Comparison of ENCODE assay signal across 15 cellular contexts in genomic region chr16:81657224-81657623, GRCh38.
DNase-seq lines count a peak whose midpoint lies in the region; ATAC-seq and TF ChIP-seq lines count a peak whose summit lies in the region.
"Had no signal": no experiment of that assay in that cellular context is flagged by ENCODE, and none has a peak within 500 bp of the region (broad histone marks: within the 10 kb centered on the region; RNA-seq: fewer than 3 reads in every experiment).

No MANE protein-coding gene starts in this region.

- no peak overlapping the region for H3K4me3 Mint-ChIP-seq in activated CD4-positive, alpha-beta T cell treated with anti-CD3 and anti-CD28 coated beads for 36 hours
- no peak overlapping the region for H3K4me3 Mint-ChIP-seq in activated CD4-positive, alpha-beta T cell treated with anti-CD3 and anti-CD28 coated beads, Interleukin-2, amount 10 ng/mL, durations not matched to agents 7 days and 5 days
- H3K4me3 Mint-ChIP-seq in dendritic cell treated with granulocyte-macrophage colony-stimulating factor and Interleukin-4, amounts not matched to agents 40 ng/mL and 50 ng/mL, for 4 days, result no peak overlapping the region
- H3K4me3 Mint-ChIP-seq: CD8-positive, alpha-beta memory T cell; neural crest cell had no signal

- no peak for DNase-seq in activated CD4-positive, alpha-beta T cell treated with anti-CD3 and anti-CD28 coated beads for 36 hours
- no peak for DNase-seq in activated CD4-positive, alpha-beta T cell treated with anti-CD3 and anti-CD28 coated beads, Interleukin-2, amount 10 ng/mL, durations not matched to agents 7 days and 5 days
- DNase-seq in tibial nerve (ENCODE audit: low spot score in 2 of 2) (no peak), glomerular visceral epithelial cell (ENCODE audit: extremely low spot score) (no peak), AG08395 (ENCODE audit: low spot score) (no peak)
- DNase-seq: 8988T; activated CD4-positive, alpha-beta T cell treated with anti-CD3 and anti-CD28 coated beads, Interleukin-2, amount 50 U/mL, for 48 hours; activated effector memory CD4-positive, alpha-beta T cell treated with Interleukin-2 at 50 U/mL for 16 hours; CD8-positive, alpha-beta memory T cell had no signal

- intact Hi-C loops in activated CD4-positive, alpha-beta T cell treated with anti-CD3 and anti-CD28 coated beads for 36 hours (cut with DNase I, micrococcal nuclease), result no loop called here
- intact Hi-C loops in dendritic cell treated with granulocyte-macrophage colony-stimulating factor and Interleukin-4, amounts not matched to agents 40 ng/mL and 50 ng/mL, for 4 days (cut with micrococcal nuclease), result no loop called here

- no peak for TF ChIP-seq EP300 in tibial nerve (IDR thresholded peaks at IDR 0.05)

- peak overlapping the region; percentile 38 to 81 (median 56) for H3K27ac ChIP-seq in tibial nerve
- H3K27ac ChIP-seq: SK-N-MC had no signal

- CTCF ChIA-PET in activated CD4-positive, alpha-beta T cell treated with anti-CD3 and anti-CD28 coated beads for 36 hours (lab: Charles Lee), result no interaction called here
- CTCF ChIA-PET in activated CD4-positive, alpha-beta T cell treated with anti-CD3 and anti-CD28 coated beads, Interleukin-2, amount 10 ng/mL, durations not matched to agents 7 days and 5 days (lab: Charles Lee), result interaction anchor here (0.6 kb wide), 1 partner anchor 253 kb away, joined by 3 read pairs; no protein-coding TSS in a partner anchor

- H3K9me3 Mint-ChIP-seq in activated CD4-positive, alpha-beta T cell treated with anti-CD3 and anti-CD28 coated beads for 36 hours (ENCODE audit: low read depth), result no peaks in the 10 kb centered on the region
- H3K9me3 Mint-ChIP-seq in activated CD4-positive, alpha-beta T cell treated with anti-CD3 and anti-CD28 coated beads, Interleukin-2, amount 10 ng/mL, durations not matched to agents 7 days and 5 days, result no peaks in the 10 kb centered on the region
- no peaks in the 10 kb centered on the region for H3K9me3 Mint-ChIP-seq in dendritic cell treated with granulocyte-macrophage colony-stimulating factor and Interleukin-4, amounts not matched to agents 40 ng/mL and 50 ng/mL, for 4 days
- H3K9me3 Mint-ChIP-seq: CD8-positive, alpha-beta memory T cell; neural crest cell had no signal

- ATAC-seq in activated CD4-positive, alpha-beta T cell treated with anti-CD3 and anti-CD28 coated beads for 36 hours, result no peak
- ATAC-seq in HG03439 (IDR thresholded peaks at IDR 0.05; ENCODE audit: unreplicated experiment) (peak; percentile 61), GM19463 (IDR thresholded peaks at IDR 0.05; ENCODE audit: unreplicated experiment) (no peak)
- ATAC-seq: right cardiac atrium had no signal

- H3K36me3 ChIP-seq in tibial nerve, result peaks cover 0 to 73% (median 4%) of the 10 kb centered on the region in 3 donors

- POLR2A ChIA-PET in activated CD4-positive, alpha-beta T cell treated with anti-CD3 and anti-CD28 coated beads for 36 hours (lab: Charles Lee), result no interaction called here
- POLR2A ChIA-PET in activated CD4-positive, alpha-beta T cell treated with anti-CD3 and anti-CD28 coated beads, Interleukin-2, amount 10 ng/mL, durations not matched to agents 7 days and 5 days (lab: Charles Lee), result no interaction called here

- no peak overlapping the region for H3K4me3 ChIP-seq in tibial nerve
- H3K4me3 ChIP-seq: SK-N-MC had no signal

- peaks cover 0 to 25% (median 0%) of the 10 kb centered on the region in 4 donors for H3K4me1 ChIP-seq in tibial nerve

- peaks cover 14% of the 10 kb centered on the region for H3K36me3 Mint-ChIP-seq in activated CD4-positive, alpha-beta T cell treated with anti-CD3 and anti-CD28 coated beads for 36 hours (ENCODE audit: low read depth)
- peaks cover 18% of the 10 kb centered on the region for H3K36me3 Mint-ChIP-seq in activated CD4-positive, alpha-beta T cell treated with anti-CD3 and anti-CD28 coated beads, Interleukin-2, amount 10 ng/mL, durations not matched to agents 7 days and 5 days (ENCODE audit: low read depth)
- peaks cover 97% of the 10 kb centered on the region for H3K36me3 Mint-ChIP-seq in dendritic cell treated with granulocyte-macrophage colony-stimulating factor and Interleukin-4, amounts not matched to agents 40 ng/mL and 50 ng/mL, for 4 days (ENCODE audit: low read depth)

- no peak for TF ChIP-seq POLR2A in tibial nerve (IDR thresholded peaks at IDR 0.05)

- no peaks in the 10 kb centered on the region for H3K27me3 Mint-ChIP-seq in activated CD4-positive, alpha-beta T cell treated with anti-CD3 and anti-CD28 coated beads for 36 hours
- H3K27me3 Mint-ChIP-seq in activated CD4-positive, alpha-beta T cell treated with anti-CD3 and anti-CD28 coated beads, Interleukin-2, amount 10 ng/mL, durations not matched to agents 7 days and 5 days, result no peaks in the 10 kb centered on the region
- no peaks in the 10 kb centered on the region for H3K27me3 Mint-ChIP-seq in dendritic cell treated with granulocyte-macrophage colony-stimulating factor and Interleukin-4, amounts not matched to agents 40 ng/mL and 50 ng/mL, for 4 days
- H3K27me3 Mint-ChIP-seq: CD8-positive, alpha-beta memory T cell had no signal

- H3K27ac Mint-ChIP-seq in activated CD4-positive, alpha-beta T cell treated with anti-CD3 and anti-CD28 coated beads for 36 hours, result peak overlapping the region; percentile 49
- no peak overlapping the region for H3K27ac Mint-ChIP-seq in activated CD4-positive, alpha-beta T cell treated with anti-CD3 and anti-CD28 coated beads, Interleukin-2, amount 10 ng/mL, durations not matched to agents 7 days and 5 days
- peak overlapping the region; percentile 60 for H3K27ac Mint-ChIP-seq in dendritic cell treated with granulocyte-macrophage colony-stimulating factor and Interleukin-4, amounts not matched to agents 40 ng/mL and 50 ng/mL, for 4 days

- no peaks in the 10 kb centered on the region for H3K27me3 ChIP-seq in tibial nerve

- no peak for TF ChIP-seq CTCF in tibial nerve (IDR thresholded peaks at IDR 0.05)

- H3K4me1 Mint-ChIP-seq in activated CD4-positive, alpha-beta T cell treated with anti-CD3 and anti-CD28 coated beads for 36 hours, result no peaks in the 10 kb centered on the region
- H3K4me1 Mint-ChIP-seq in activated CD4-positive, alpha-beta T cell treated with anti-CD3 and anti-CD28 coated beads, Interleukin-2, amount 10 ng/mL, durations not matched to agents 7 days and 5 days, result no peaks in the 10 kb centered on the region
- H3K4me1 Mint-ChIP-seq in dendritic cell treated with granulocyte-macrophage colony-stimulating factor and Interleukin-4, amounts not matched to agents 40 ng/mL and 50 ng/mL, for 4 days (ENCODE audit: low read depth), result peaks cover 33% of the 10 kb centered on the region

- 59 to 68% methylated on average over 8 of the region's 8 CpGs for WGBS in tibial nerve, 2 donors

- H3K9me3 ChIP-seq in tibial nerve, result no peaks in the 10 kb centered on the region
